Comparison of ENCODE assay signal across 11 cellular contexts in genomic region chr16:31456988-31457360, GRCh38. TPM values are rescaled to one million over a fixed set of nuclear protein-coding genes. Genes with fewer than 3 reads are reported as not detected.
DNase-seq lines count a peak whose midpoint lies in the region; ATAC-seq and TF ChIP-seq lines count a peak whose summit lies in the region.
"Had no signal": no experiment of that assay in that cellular context is flagged by ENCODE, and none has a peak within 500 bp of the region (broad histone marks: within the 10 kb centered on the region; RNA-seq: fewer than 3 reads in every experiment).

No MANE protein-coding gene starts in this region.

- TF ChIP-seq POLR2A in NB4 (IDR thresholded peaks at IDR 0.05; ENCODE audit: extremely low read depth, insufficient read length), result no peak

- no peak for ATAC-seq in GM18519 (IDR thresholded peaks at IDR 0.05; ENCODE audit: low FRiP score, unreplicated experiment)
- ATAC-seq: sciatic nerve had no signal

- peak overlapping the region; percentile 5 for H3K27ac Mint-ChIP-seq in activated CD4-positive, alpha-beta T cell treated with anti-CD3 and anti-CD28 coated beads, Interleukin-2, amount 10 ng/mL, durations not matched to agents 7 days and 5 days
- H3K27ac Mint-ChIP-seq in progenitor cell of endocrine pancreas, result no peak overlapping the region

- H3K27me3 ChIP-seq in endocrine pancreas (ENCODE audit: control insufficient read depth, insufficient read depth, low read length), result no peaks in the 10 kb centered on the region

- DNase-seq in activated CD4-positive, alpha-beta T cell treated with anti-CD3 and anti-CD28 coated beads, Interleukin-2, amount 10 ng/mL, durations not matched to agents 7 days and 5 days, result no peak
- DNase-seq in activated CD4-positive, alpha-beta T cell treated with anti-CD3 and anti-CD28 coated beads for 48 hours, result no peak
- DNase-seq in NB4 (ENCODE audit: low read depth), result no peak
- DNase-seq in progenitor cell of endocrine pancreas (ENCODE audit: low spot score, unreplicated experiment), result no peak
- no peak for DNase-seq in germinal center (ENCODE audit: low spot score)
- no peak for DNase-seq in occipital lobe (lab: John Stamatoyannopoulos, UW)
- DNase-seq: NCI-H748 treated with DMSO at 0.1 percent for 48 hours, T1000 had no signal

- POLR2A ChIA-PET in activated CD4-positive, alpha-beta T cell treated with anti-CD3 and anti-CD28 coated beads, Interleukin-2, amount 10 ng/mL, durations not matched to agents 7 days and 5 days (lab: Charles Lee), result no interaction called here

- TF ChIP-seq CTCF in NB4 (IDR thresholded peaks at IDR 0.05; ENCODE audit: low read depth, low read length) (no peak), progenitor cell of endocrine pancreas (IDR thresholded peaks at IDR 0.05; ENCODE audit: unreplicated experiment) (no peak)

- H3K4me1 ChIP-seq in endocrine pancreas (ENCODE audit: control insufficient read depth, insufficient read depth, low read length), result peaks cover 6% of the 10 kb centered on the region

- H3K4me3 ChIP-seq in NB4 (ENCODE audit: low read depth, low read length), result peak overlapping the region; percentile 94
- H3K4me3 ChIP-seq in endocrine pancreas (ENCODE audit: control insufficient read depth, insufficient read depth, low read length), result no peak overlapping the region

- H3K4me3 Mint-ChIP-seq in activated CD4-positive, alpha-beta T cell treated with anti-CD3 and anti-CD28 coated beads, Interleukin-2, amount 10 ng/mL, durations not matched to agents 7 days and 5 days, result peak overlapping the region; percentile 10
- H3K4me3 Mint-ChIP-seq in progenitor cell of endocrine pancreas (ENCODE audit: low read depth), result peak overlapping the region; percentile 9

- H3K36me3 ChIP-seq in endocrine pancreas (ENCODE audit: control insufficient read depth, insufficient read depth, low read length), result no peaks in the 10 kb centered on the region

- H3K36me3 Mint-ChIP-seq in activated CD4-positive, alpha-beta T cell treated with anti-CD3 and anti-CD28 coated beads, Interleukin-2, amount 10 ng/mL, durations not matched to agents 7 days and 5 days (ENCODE audit: low read depth), result peaks cover 15% of the 10 kb centered on the region
- H3K36me3 Mint-ChIP-seq in progenitor cell of endocrine pancreas (ENCODE audit: insufficient read depth), result peaks cover 1% of the 10 kb centered on the region

- peaks cover 51% of the 10 kb centered on the region for H3K4me1 Mint-ChIP-seq in activated CD4-positive, alpha-beta T cell treated with anti-CD3 and anti-CD28 coated beads, Interleukin-2, amount 10 ng/mL, durations not matched to agents 7 days and 5 days
- H3K4me1 Mint-ChIP-seq in progenitor cell of endocrine pancreas (ENCODE audit: low read depth), result peaks cover 22% of the 10 kb centered on the region

- no peaks in the 10 kb centered on the region for H3K9me3 Mint-ChIP-seq in activated CD4-positive, alpha-beta T cell treated with anti-CD3 and anti-CD28 coated beads, Interleukin-2, amount 10 ng/mL, durations not matched to agents 7 days and 5 days
- H3K9me3 Mint-ChIP-seq in progenitor cell of endocrine pancreas (ENCODE audit: low read depth), result no peaks in the 10 kb centered on the region

- no peaks in the 10 kb centered on the region for H3K9me3 ChIP-seq in endocrine pancreas (ENCODE audit: control insufficient read depth, low read length)

- H3K27me3 Mint-ChIP-seq in activated CD4-positive, alpha-beta T cell treated with anti-CD3 and anti-CD28 coated beads, Interleukin-2, amount 10 ng/mL, durations not matched to agents 7 days and 5 days, result no peaks in the 10 kb centered on the region
- no peaks in the 10 kb centered on the region for H3K27me3 Mint-ChIP-seq in progenitor cell of endocrine pancreas

- CTCF ChIA-PET in activated CD4-positive, alpha-beta T cell treated with anti-CD3 and anti-CD28 coated beads, Interleukin-2, amount 10 ng/mL, durations not matched to agents 7 days and 5 days (lab: Charles Lee), result interaction anchor here (0.8 to 6.3 kb wide), 6 partner anchors 14 to 417 kb away, joined by 3 to 33 read pairs (median 6); partner anchors contain the start of genes ZNF267 and ZNF843

- H3K9ac ChIP-seq in endocrine pancreas (ENCODE audit: control insufficient read depth, insufficient read depth, low read length), result peak overlapping the region; percentile 34

RNA-seq across cellular contexts. Expression of gene ARMC5, which starts 2.3 kb away (rescaled TPM):
- total RNA-seq in activated CD4-positive, alpha-beta T cell treated with anti-CD3 and anti-CD28 coated beads, Interleukin-2, amount 10 ng/mL, durations not matched to agents 7 days and 5 days, result 10 to 100 TPM; 11.4 to 12.3 TPM
- total RNA-seq in progenitor cell of endocrine pancreas, result 14.6 and 14.8 TPM in 2 replicates
- total RNA-seq in occipital lobe, result 8.4 TPM

RNA-seq across cellular contexts. Expression of gene ZNF843, which starts 14.4 kb away (rescaled TPM):
- total RNA-seq in activated CD4-positive, alpha-beta T cell treated with anti-CD3 and anti-CD28 coated beads, Interleukin-2, amount 10 ng/mL, durations not matched to agents 7 days and 5 days, result under 1 TPM; 0.07 to 0.12 TPM
- total RNA-seq in progenitor cell of endocrine pancreas (1.2 and 1.4 TPM in 2 replicates), occipital lobe (0.94 TPM)

RNA-seq across cellular contexts. Expression of gene TGFB1I1, which starts 15.0 kb away (rescaled TPM):
- total RNA-seq in activated CD4-positive, alpha-beta T cell treated with anti-CD3 and anti-CD28 coated beads, Interleukin-2, amount 10 ng/mL, durations not matched to agents 7 days and 5 days, result under 1 TPM; 0.20 to 0.48 TPM
- total RNA-seq in progenitor cell of endocrine pancreas, result 4.5 and 5.0 TPM in 2 replicates
- 3.7 TPM for total RNA-seq in occipital lobe

RNA-seq across cellular contexts. Expression of gene SLC5A2, which starts 25.9 kb away (rescaled TPM):
- total RNA-seq in activated CD4-positive, alpha-beta T cell treated with anti-CD3 and anti-CD28 coated beads, Interleukin-2, amount 10 ng/mL, durations not matched to agents 7 days and 5 days, result under 1 TPM in 1 of 2 experiments, not detected in 1; 0.52 TPM
- total RNA-seq in progenitor cell of endocrine pancreas, result 0.29 and 0.62 TPM in 2 replicates
- total RNA-seq in occipital lobe, result 0.62 TPM
- total RNA-seq: sciatic nerve had no signal

RNA-seq across cellular contexts. Expression of gene COX6A2, which starts 28.8 kb away (rescaled TPM):
- not detected for total RNA-seq in activated CD4-positive, alpha-beta T cell treated with anti-CD3 and anti-CD28 coated beads, Interleukin-2, amount 10 ng/mL, durations not matched to agents 7 days and 5 days
- total RNA-seq in progenitor cell of endocrine pancreas, result not detected in 2 replicates
- not detected for total RNA-seq in occipital lobe
- total RNA-seq: sciatic nerve had no signal
